Comparison of ENCODE assay signal across 5 cellular contexts in the genomic region with DNA sequence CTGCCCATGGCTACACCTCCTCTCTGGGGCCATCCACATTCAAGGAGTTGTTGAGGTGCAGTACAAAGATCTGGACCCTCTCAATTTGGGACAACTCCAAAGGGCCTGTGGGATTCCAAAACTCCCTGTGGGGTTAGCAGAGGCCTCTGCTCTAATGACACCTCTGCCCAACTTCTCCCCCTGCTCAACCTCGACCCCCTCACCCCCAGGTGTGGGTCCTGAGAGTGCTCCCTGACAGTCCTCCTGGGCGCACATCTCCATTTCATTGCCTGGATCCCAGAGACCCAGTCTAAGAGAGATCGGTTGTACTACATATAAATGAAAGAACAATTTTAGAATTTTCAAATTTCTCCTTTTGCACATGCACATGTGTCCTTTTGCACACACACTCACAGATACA.
"Had no signal": no experiment of that assay in that cellular context is flagged by ENCODE, and none has a peak within 500 bp of the region (broad histone marks: within the 10 kb centered on the region; RNA-seq: fewer than 3 reads in every experiment).

No MANE protein-coding gene starts in this region.

- H3K9me3 Mint-ChIP-seq: GM23338, IgD-negative memory B cell had no signal

- H3K4me3 Mint-ChIP-seq: GM23338, IgD-negative memory B cell had no signal

- H3K4me2 ChIP-seq: GM23338 had no signal

- FAIRE-seq: HTR-8/SVneo had no signal

- H3K4me3 ChIP-seq: GM23338 had no signal

- H2AFZ ChIP-seq: GM23338 had no signal

- H3K27ac Mint-ChIP-seq: GM23338 had no signal

- H3K36me3 Mint-ChIP-seq: IgD-negative memory B cell had no signal

- DNase-seq: H7, HCEC 1CT had no signal

- ATAC-seq: GM23338 had no signal
